ENCODE assay signal across 20 cellular contexts in genomic region chr2:134334542-134335353, GRCh38.
DNase-seq lines count a peak whose midpoint lies in the region; ATAC-seq, FAIRE-seq and TF ChIP-seq lines count a peak whose summit lies in the region.
"Had no signal": no experiment of that assay in that cellular context is flagged by ENCODE, and none has a peak within 500 bp of the region (broad histone marks: within the 10 kb centered on the region; RNA-seq: fewer than 3 reads in every experiment).

No MANE protein-coding gene starts in this region.

- DNase-seq in GM12892 (ENCODE audit: insufficient read length) (no peak), NCI-H526 treated with DMSO at 0.1 percent for 48 hours (lab: John Stamatoyannopoulos, UW) (peak; percentile 15), WERI-Rb-1 (no peak), mucosa of descending colon (no peak)
- DNase-seq in activated naive CD4-positive, alpha-beta T cell treated with Interleukin-2 at 50 U/mL for 16 hours = no peak
- DNase-seq: BE2C; CD4-positive, alpha-beta T cell; DMS79 treated with DMSO at 0.1 percent for 48 hours; IMR-90; Kasumi-1; MM.1S; NCI-H1092 treated with DMSO at 0.1 percent for 48 hours; NCI-H2227 treated with DMSO at 0.1 percent for 48 hours; NCI-H69; PC-3; T-cell had no signal

- H3K27me3 ChIP-seq in WERI-Rb-1 (ENCODE audit: insufficient read depth, low read depth, severe bottlenecking) = no peaks in the 10 kb centered on the region
- H3K27me3 ChIP-seq: BE2C had no signal

- peak overlapping the region; percentile 28 for H3K27ac ChIP-seq in WERI-Rb-1

- FAIRE-seq in GM12892 (lab: Jason Lieb, UNC) = peak; percentile 44
- FAIRE-seq: G401.6, H1 had no signal

- no peak overlapping the region for H3K4me3 ChIP-seq in WERI-Rb-1 (ENCODE audit: low read depth, low read length)
- no peak overlapping the region for H3K4me3 ChIP-seq in mucosa of descending colon

- H3K36me3 ChIP-seq in WERI-Rb-1 (peaks cover 11% of the 10 kb centered on the region), mucosa of descending colon (ENCODE audit: low read depth) (no peaks in the 10 kb centered on the region)
- H3K36me3 ChIP-seq: BE2C had no signal

- intact Hi-C loops in mucosa of descending colon (cut with DNase I, micrococcal nuclease) = no loop called here

- no peaks in the 10 kb centered on the region for H3K4me1 ChIP-seq in mucosa of descending colon (ENCODE audit: low read depth)

- ATAC-seq in GM19324 (IDR thresholded peaks at IDR 0.05; ENCODE audit: low FRiP score, unreplicated experiment) (no peak), HG03135 (IDR thresholded peaks at IDR 0.05; ENCODE audit: unreplicated experiment) (no peak), mucosa of descending colon (no peak)
- ATAC-seq: PC-3, T-cell had no signal

- TF ChIP-seq CTCF in WERI-Rb-1 (IDR thresholded peaks at IDR 0.05; ENCODE audit: low read depth, low read length) = no peak
- TF ChIP-seq CTCF in mucosa of descending colon (IDR thresholded peaks at IDR 0.05) = no peak

- no peak for TF ChIP-seq POLR2A in GM12892 (IDR thresholded peaks at IDR 0.05; ENCODE audit: low read depth, low read length)

- no peaks in the 10 kb centered on the region for H3K9me3 ChIP-seq in WERI-Rb-1 (ENCODE audit: severe bottlenecking)
- peaks cover 2% of the 10 kb centered on the region for H3K9me3 ChIP-seq in mucosa of descending colon
- H3K9me3 ChIP-seq: BE2C had no signal
